25 cellular contexts compared by ENCODE assay signal in genomic region chr2:136288249-136288648, GRCh38.
"Had no signal": no experiment of that assay in that cellular context is flagged by ENCODE, and none has a peak within 500 bp of the region (broad histone marks: within the 10 kb centered on the region; RNA-seq: fewer than 3 reads in every experiment).

No MANE protein-coding gene starts in this region.

- H3K9me3 Mint-ChIP-seq: activated CD4-positive, alpha-beta memory T cell treated with anti-CD3 and anti-CD28 coated beads, Interleukin-2, amount 10 ng/mL, durations not matched to agents 7 days and 5 days; activated T-cell treated with anti-CD3 and anti-CD28 coated beads, Interleukin-2, amount 50 U/mL, for 4 hours; T-cell; T-helper 1 cell treated with Interleukin-12 subunit alpha and Interleukin-12 subunit beta and Interleukin-4 antibody, amounts not matched to agents 30 μg/mL and 1 μg/mL, for 36 hours; T-helper 2 cell treated with Interferon-gamma antibody and Interleukin-4, amounts not matched to agents 5 μg/mL and 100 μg/mL, for 36 hours had no signal

- H3K27me3 ChIP-seq: brain microvascular endothelial cell had no signal

- H3K27ac Mint-ChIP-seq: activated CD4-positive, alpha-beta memory T cell treated with anti-CD3 and anti-CD28 coated beads, Interleukin-2, amount 10 ng/mL, durations not matched to agents 7 days and 5 days; activated CD4-positive, alpha-beta T cell treated with anti-CD3 and anti-CD28 coated beads for 36 hours; activated CD4-positive, alpha-beta T cell treated with anti-CD3 and anti-CD28 coated beads, Interleukin-2, amount 10 ng/mL, durations not matched to agents 24 days and 14 days; activated naive CD8-positive, alpha-beta T cell; activated T-helper 17 cell treated with anti-CD3 and anti-CD28 coated beads, Interleukin-2, amount 50 U/mL, for 72 hours; T-cell; T-helper 1 cell treated with Interleukin-12 subunit alpha and Interleukin-12 subunit beta and Interleukin-4 antibody, amounts not matched to agents 30 μg/mL and 1 μg/mL, for 36 hours; T-helper 2 cell treated with Interferon-gamma antibody and Interleukin-4, amounts not matched to agents 5 μg/mL and 100 μg/mL, for 36 hours had no signal

- H3K27me3 Mint-ChIP-seq: activated CD4-positive, alpha-beta memory T cell treated with anti-CD3 and anti-CD28 coated beads, Interleukin-2, amount 10 ng/mL, durations not matched to agents 7 days and 5 days; activated CD4-positive, alpha-beta T cell treated with anti-CD3 and anti-CD28 coated beads for 36 hours; activated CD4-positive, alpha-beta T cell treated with anti-CD3 and anti-CD28 coated beads, Interleukin-2, amount 10 ng/mL, durations not matched to agents 24 days and 14 days; activated naive CD8-positive, alpha-beta T cell; activated T-helper 17 cell treated with anti-CD3 and anti-CD28 coated beads, Interleukin-2, amount 50 U/mL, for 72 hours; T-cell had no signal

- H3K36me3 ChIP-seq: brain microvascular endothelial cell had no signal

- ATAC-seq: activated CD4-positive, alpha-beta T cell treated with anti-CD3 and anti-CD28 coated beads for 36 hours; activated T-cell treated with anti-CD3 and anti-CD28 coated beads, Interleukin-2, amount 50 U/mL, for 4 hours; activated T-helper 17 cell treated with anti-CD3 and anti-CD28 coated beads, Interleukin-2, amount 50 U/mL, for 72 hours; T-cell had no signal

- DNase-seq: activated CD4-positive, alpha-beta memory T cell treated with anti-CD3 and anti-CD28 coated beads, Interleukin-2, amount 10 ng/mL, durations not matched to agents 7 days and 5 days; activated CD4-positive, alpha-beta T cell treated with anti-CD3 and anti-CD28 coated beads for 36 hours; activated CD4-positive, alpha-beta T cell treated with anti-CD3 and anti-CD28 coated beads, Interleukin-2, amount 10 ng/mL, durations not matched to agents 24 days and 14 days; activated CD4-positive, CD25-positive, alpha-beta regulatory T cell; activated CD4-positive, CD25-positive, alpha-beta regulatory T cell treated with anti-CD3 and anti-CD28 coated beads, Interleukin-2, amount 50 U/mL, for 72 hours; activated effector memory CD4-positive, alpha-beta T cell treated with Interleukin-2 at 50 U/mL for 16 hours; activated gamma-delta T cell treated with Interleukin-2 at 50 U/mL for 16 hours; activated naive CD4-positive, alpha-beta T cell treated with anti-CD3 and anti-CD28 coated beads, Interleukin-2, amount 50 U/mL, for 16 hours; activated naive CD4-positive, alpha-beta T cell treated with Interleukin-2 at 50 U/mL for 16 hours; activated T-cell treated with anti-CD3 and anti-CD28 coated beads, Interleukin-2, amount 50 U/mL, for 4 hours; amniotic stem cell; anterior cingulate cortex; brain microvascular endothelial cell; cortex of kidney; dermis blood vessel endothelial cell; effector CD4-positive, alpha-beta T cell; foreskin fibroblast; head of caudate nucleus; T-cell; T1000 had no signal

- H3K36me3 Mint-ChIP-seq: T-cell had no signal

- H3K4me3 Mint-ChIP-seq: activated CD4-positive, alpha-beta memory T cell treated with anti-CD3 and anti-CD28 coated beads, Interleukin-2, amount 10 ng/mL, durations not matched to agents 7 days and 5 days; activated CD4-positive, alpha-beta T cell treated with anti-CD3 and anti-CD28 coated beads for 36 hours; activated CD4-positive, alpha-beta T cell treated with anti-CD3 and anti-CD28 coated beads, Interleukin-2, amount 10 ng/mL, durations not matched to agents 24 days and 14 days; activated naive CD8-positive, alpha-beta T cell; activated T-cell treated with anti-CD3 and anti-CD28 coated beads, Interleukin-2, amount 50 U/mL, for 4 hours; activated T-helper 17 cell treated with anti-CD3 and anti-CD28 coated beads, Interleukin-2, amount 50 U/mL, for 72 hours; T-cell; T-helper 1 cell treated with Interleukin-12 subunit alpha and Interleukin-12 subunit beta and Interleukin-4 antibody, amounts not matched to agents 30 μg/mL and 1 μg/mL, for 36 hours; T-helper 2 cell treated with Interferon-gamma antibody and Interleukin-4, amounts not matched to agents 5 μg/mL and 100 μg/mL, for 36 hours had no signal

- H3K27ac ChIP-seq: brain microvascular endothelial cell, epithelial cell of prostate had no signal
